ENCODE assay signal across 21 cellular contexts in genomic region chrX:96722793-96723192, GRCh38. TPM values are rescaled to one million over a fixed set of nuclear protein-coding genes. Genes with fewer than 3 reads are reported as not detected.
DNase-seq lines count a peak whose midpoint lies in the region; ATAC-seq and TF ChIP-seq lines count a peak whose summit lies in the region.
"Had no signal": no experiment of that assay in that cellular context is flagged by ENCODE, and none has a peak within 500 bp of the region (broad histone marks: within the 10 kb centered on the region; RNA-seq: fewer than 3 reads in every experiment).

No MANE protein-coding gene starts in this region.

- no peaks in the 10 kb centered on the region for H3K36me3 ChIP-seq in OCI-LY3 (replicated peaks; ENCODE audit: low read depth, low read length)
- H3K36me3 ChIP-seq in neutrophil = no peaks in the 10 kb centered on the region
- H3K36me3 ChIP-seq in prostate gland = no peaks in the 10 kb centered on the region
- H3K36me3 ChIP-seq: SJSA1 had no signal

- TF ChIP-seq CTCF in OCI-LY3 (IDR thresholded peaks at IDR 0.05; ENCODE audit: low read depth, low read length) = no peak
- no peak for TF ChIP-seq CTCF in neutrophil (IDR thresholded peaks at IDR 0.05)
- TF ChIP-seq CTCF in prostate gland (IDR thresholded peaks at IDR 0.05) = no peak

- no peak overlapping the region for H2AFZ ChIP-seq in OCI-LY3 (ENCODE audit: low read depth, low read length)

- DNase-seq in CD1c-positive myeloid dendritic cell (ENCODE audit: extremely low spot score) (peak; percentile 62), MV-4-11 (lab: John Stamatoyannopoulos, UW) (peak; percentile 83), prostate gland (ENCODE audit: low spot score) (no peak), NCI-H510A (lab: John Stamatoyannopoulos, UW) (no peak)
- no peak for DNase-seq in stimulated activated naive CD8-positive, alpha-beta T cell treated with anti-CD3 and anti-CD28 coated beads, Interleukin-15, Interleukin-2, amounts not matched to agents 100 U/mL and 50 U/mL, for 24 hours
- DNase-seq: CD8-positive, alpha-beta T cell; DND-41; H7; KBM-7; MM.1S; NCI-H1694; NCI-H2081; NCI-H2171; NCI-H345; NCI-H524 treated with DMSO at 0.1 percent for 48 hours; NCI-H82 had no signal

- H3K4me1 ChIP-seq in OCI-LY3 (ENCODE audit: low read length) (peaks cover 26% of the 10 kb centered on the region), neutrophil (ENCODE audit: control insufficient read depth in 1 of 2, insufficient read depth in 1 of 2, low read depth in 1 of 2, low read length in 1 of 2) (peaks cover 4 to 14% of the 10 kb centered on the region in 2 experiments), prostate gland (replicated peaks) (no peaks in the 10 kb centered on the region)
- H3K4me1 ChIP-seq: A549, SJSA1 had no signal

- H3K9me3 ChIP-seq in OCI-LY3 (ENCODE audit: insufficient read depth, low read length) (no peaks in the 10 kb centered on the region), neutrophil (no peaks in the 10 kb centered on the region), prostate gland (no peaks in the 10 kb centered on the region)
- H3K9me3 ChIP-seq: A549, SJSA1 had no signal

- TF ChIP-seq POLR2A in prostate gland (IDR thresholded peaks at IDR 0.05) = no peak

- 0 out of 2 replicates have a peak, but pooled peaks cover 5% of the 10 kb centered on the region for H3K79me2 ChIP-seq in OCI-LY3 (ENCODE audit: low read length)

- H3K27ac ChIP-seq in OCI-LY3 (ENCODE audit: low read length) (no peak overlapping the region), neutrophil (peak overlapping the region; percentile 8), prostate gland (no peak overlapping the region)
- H3K27ac ChIP-seq: A549, SJSA1 had no signal

- H3K27me3 ChIP-seq in OCI-LY3 (ENCODE audit: low read depth, low read length) (no peaks in the 10 kb centered on the region), neutrophil (no peaks in the 10 kb centered on the region), prostate gland (replicated peaks; ENCODE audit: insufficient read depth) (no peaks in the 10 kb centered on the region)
- H3K27me3 ChIP-seq: SJSA1 had no signal

- H3K4me3 ChIP-seq in OCI-LY3 (ENCODE audit: low read length) (no peak overlapping the region), neutrophil (ENCODE audit: low read depth in 1 of 2, low read length in 1 of 2) (no peak overlapping the region), prostate gland (no peak overlapping the region)
- H3K4me3 ChIP-seq: A549, SJSA1 had no signal

- intact Hi-C loops in prostate gland (cut with DNase I) = no loop called here

- no peak overlapping the region for H3K9ac ChIP-seq in OCI-LY3 (ENCODE audit: low read length)

- WGBS in prostate gland = 88% methylated on average over 2 of the region's 2 CpGs

- H4K20me1 ChIP-seq in OCI-LY3 (ENCODE audit: insufficient read depth, low read length) = no peaks in the 10 kb centered on the region

- peak overlapping the region; percentile 56 for H3K4me2 ChIP-seq in OCI-LY3 (ENCODE audit: low read length)
- H3K4me2 ChIP-seq: A549 had no signal

- ATAC-seq in stimulated activated naive CD8-positive, alpha-beta T cell treated with anti-CD3 and anti-CD28 coated beads, Interleukin-15, Interleukin-2, amounts not matched to agents 100 U/mL and 50 U/mL, for 24 hours = no peak
- ATAC-seq: A549; CD8-positive, alpha-beta T cell; Panc1 had no signal

RNA-seq across cellular contexts. Expression of gene DIAPH2, which starts 38.2 kb away (rescaled TPM):
- 10 to 100 TPM in 1 of 2 donors, 1 to 10 TPM in 1; 8.1 to 44.8 TPM for total RNA-seq in prostate gland

Comparison
In these comparisons a context has a peak if more than half of its experiments do, and no peak if none do; other contexts are left out.
1. DNase-seq: peak in CD1c-positive myeloid dendritic cell (single experiment) and MV-4-11 (single experiment); none in stimulated activated naive CD8-positive, alpha-beta T cell treated with anti-CD3 and anti-CD28 coated beads, Interleukin-15, Interleukin-2, amounts not matched to agents 100 U/mL and 50 U/mL, for 24 hours (single experiment), prostate gland (single experiment) and NCI-H510A (single experiment).